ENCODE assay signal across 8 cellular contexts in genomic region chr10:79348640-79348988, GRCh38. TPM values are rescaled to one million over a fixed set of nuclear protein-coding genes. Genes with fewer than 3 reads are reported as not detected.
DNase-seq lines count a peak whose midpoint lies in the region; TF ChIP-seq lines count a peak whose summit lies in the region.

No MANE protein-coding gene starts in this region.

- no peaks in the 10 kb centered on the region for H3K9me3 ChIP-seq in Caco-2
- no peaks in the 10 kb centered on the region for H3K9me3 ChIP-seq in PC-9 (ENCODE audit: insufficient read depth, low read depth)
- no peaks in the 10 kb centered on the region for H3K9me3 ChIP-seq in ovary

- H3K27ac ChIP-seq in PC-9 (peak overlapping the region; percentile 87), ovary (peak overlapping the region; percentile 16 to 87)

- H3K27ac Mint-ChIP-seq in Caco-2 (ENCODE audit: unreplicated experiment) = peak overlapping the region; percentile 71

- H2AFZ ChIP-seq in PC-9 = no peak overlapping the region

- H3K4me1 Mint-ChIP-seq in Caco-2 (ENCODE audit: low read depth, unreplicated experiment) = no peaks in the 10 kb centered on the region

- no peaks in the 10 kb centered on the region for H3K27me3 Mint-ChIP-seq in Caco-2 (ENCODE audit: insufficient read depth, unreplicated experiment)

- POLR2A ChIA-PET in Caco-2 (lab: Charles Lee) (interaction anchor here (2.3 kb wide), 1 partner anchor 10 kb away, joined by 8 read pairs; no protein-coding TSS in a partner anchor), PC-9 (lab: Charles Lee; ENCODE audit: unreplicated experiment) (no interaction called here)

- H3K4me1 ChIP-seq in Caco-2 (no peaks in the 10 kb centered on the region; the same call in 1 of the 2 replicates), PC-9 (replicated peaks; ENCODE audit: insufficient read depth) (peaks cover 25% of the 10 kb centered on the region), ovary (ENCODE audit: insufficient read depth) (peaks cover 14% of the 10 kb centered on the region)

- H3K27me3 ChIP-seq in Caco-2 (replicated peaks; ENCODE audit: control insufficient read depth, insufficient read depth, low read length) (no peaks in the 10 kb centered on the region), PC-9 (ENCODE audit: insufficient read depth, low read depth) (no peaks in the 10 kb centered on the region), ovary (no peaks in the 10 kb centered on the region)

- TF ChIP-seq CTCF in Caco-2 (IDR thresholded peaks at IDR 0.05; ENCODE audit: insufficient read depth in 1 of 2, low read depth in 1 of 2, low read length in 1 of 2, severe bottlenecking in 1 of 2, unreplicated experiment in 1 of 2) (no peak), PC-9 (conservative IDR thresholded peaks at IDR 0.05) (no peak), epithelial cell of proximal tubule (conservative IDR thresholded peaks at IDR 0.05; ENCODE audit: low read depth, low read length) (no peak), ovary (IDR thresholded peaks at IDR 0.05) (no peak)

- no peak for TF ChIP-seq EP300 in ovary (IDR thresholded peaks at IDR 0.05)

- intact Hi-C loops in Caco-2 (cut with micrococcal nuclease; ENCODE audit: unreplicated experiment) (no loop called here), PC-9 (cut with micrococcal nuclease; ENCODE audit: unreplicated experiment) (no loop called here), ovary (cut with DNase I) (no loop called here)

- peaks cover 55% of the 10 kb centered on the region for H3K79me2 ChIP-seq in PC-9 (ENCODE audit: low read depth)

- H3K4me3 Mint-ChIP-seq in Caco-2 (ENCODE audit: unreplicated experiment) = peak overlapping the region; percentile 81

- TF ChIP-seq POLR2A in ovary (IDR thresholded peaks at IDR 0.05) = no peak

- peaks cover 60% of the 10 kb centered on the region for H3K36me3 Mint-ChIP-seq in Caco-2 (ENCODE audit: insufficient read depth, unreplicated experiment)

- no peaks in the 10 kb centered on the region for H3K9me2 ChIP-seq in PC-9 (ENCODE audit: insufficient read depth)

- H3K36me3 ChIP-seq in Caco-2 (ENCODE audit: control insufficient read depth, insufficient read depth, low read length) = peaks cover 17% of the 10 kb centered on the region
- peaks cover 49% of the 10 kb centered on the region for H3K36me3 ChIP-seq in PC-9 (ENCODE audit: low read depth)
- H3K36me3 ChIP-seq in ovary = no peaks in the 10 kb centered on the region

- H3K4me3 ChIP-seq in Caco-2 (ENCODE audit: low read depth, low read length) (peak overlapping the region; percentile 90), PC-9 (peak overlapping the region; percentile 87), epithelial cell of proximal tubule (ENCODE audit: low read depth, low read length) (peak overlapping the region; percentile 71), ovary (peak overlapping the region; percentile 63)

- no peaks in the 10 kb centered on the region for H3K9me3 Mint-ChIP-seq in Caco-2 (ENCODE audit: unreplicated experiment)

- H3F3A ChIP-seq in PC-9 (ENCODE audit: insufficient read depth, low read depth) = peaks cover 29% of the 10 kb centered on the region

- DNase-seq in Caco-2 (no peak), PC-9 (no peak), epithelial cell of proximal tubule (ENCODE audit: low read depth) (no peak), ovary (peak in 3 of 5 donors; percentile 25 to 50 (median 46)), NCI-H774 (lab: John Stamatoyannopoulos, UW) (no peak), DMS79 (lab: John Stamatoyannopoulos, UW) (no peak), T-helper 9 cell (no peak), hippocampal formation (lab: John Stamatoyannopoulos, UW) (no peak)

- CTCF ChIA-PET in Caco-2 (lab: Charles Lee) (interaction anchor here (0.5 kb wide), 1 partner anchor 155 kb away, joined by 4 read pairs; no protein-coding TSS in a partner anchor), PC-9 (lab: Charles Lee) (no interaction called here)

- no TSS peak for BruUV-seq in Caco-2 (replicated peaks; lab: Mats Ljungman, UMichigan)
- BruUV-seq in PC-9 (replicated peaks; lab: Mats Ljungman, UMichigan) = TSS peak; percentile 30

- peak overlapping the region; percentile 88 for H3K4me2 ChIP-seq in PC-9

- WGBS in ovary, 3 donors = 35 to 47% (median 40%) methylated on average over 3 of the region's 3 CpGs

- H4K20me1 ChIP-seq in PC-9 (ENCODE audit: insufficient read depth) = peaks cover 54% of the 10 kb centered on the region

RNA-seq across cellular contexts. Expression of gene PPIF, which starts 1.3 kb away (rescaled TPM):
- total RNA-seq in Caco-2 (2022) (116 and 133 TPM in 2 replicates), PC-9 (2021) (171 and 203 TPM in 2 replicates), epithelial cell of proximal tubule (62.0 and 99.4 TPM in 2 replicates), ovary (10 to 100 TPM; 15.5 to 39.2 (median 32.3) TPM)
- polyA plus RNA-seq in ovary = 10 to 100 TPM; 18.3 to 64.3 TPM

Comparison
In these comparisons a context has a peak if more than half of its experiments do, and no peak if none do; other contexts are left out.
1. DNase-seq: peak in ovary (3 of 5); none in Caco-2 (0 of 2), PC-9 (0 of 2), epithelial cell of proximal tubule (single experiment), NCI-H774 (single experiment), DMS79 (single experiment), T-helper 9 cell (single experiment) and hippocampal formation (0 of 2).
2. Peak in every context shown above with its lines, with median percentiles within 50 percentile points of each other: H3K4me3 ChIP-seq.